Comparison of ENCODE assay signal across 31 cellular contexts in genomic region chr14:32193532-32193931, GRCh38. TPM values are rescaled to one million over a fixed set of nuclear protein-coding genes. Genes with fewer than 3 reads are reported as not detected.
"Had no signal": no experiment of that assay in that cellular context is flagged by ENCODE, and none has a peak within 500 bp of the region (broad histone marks: within the 10 kb centered on the region; RNA-seq: fewer than 3 reads in every experiment).

No MANE protein-coding gene starts in this region.

- H3K4me3 Mint-ChIP-seq: dendritic cell treated with granulocyte-macrophage colony-stimulating factor and Interleukin-4, amounts not matched to agents 40 ng/mL and 50 ng/mL, for 4 days; endodermal cell; memory B cell; natural killer cell; stimulated activated memory B cell treated with anti-CD40 and anti-IgM and Interleukin-4, amounts not matched to agents 10 μg/mL and 1 μg/mL and 100 μg/mL, for 72 hours; stimulated activated naive CD8-positive, alpha-beta T cell treated with anti-CD3 and anti-CD28 coated beads, Interleukin-15, Interleukin-2, amounts not matched to agents 100 ng/mL and 50 ng/mL, for 24 hours had no signal

- H3K4me1 Mint-ChIP-seq: natural killer cell had no signal

- H3K27ac Mint-ChIP-seq: dendritic cell treated with granulocyte-macrophage colony-stimulating factor and Interleukin-4, amounts not matched to agents 40 ng/mL and 50 ng/mL, for 4 days; endodermal cell; memory B cell; natural killer cell; stimulated activated memory B cell treated with anti-CD40 and anti-IgM and Interleukin-4, amounts not matched to agents 10 μg/mL and 1 μg/mL and 100 μg/mL, for 72 hours; stimulated activated naive CD8-positive, alpha-beta T cell treated with anti-CD3 and anti-CD28 coated beads, Interleukin-15, Interleukin-2, amounts not matched to agents 100 ng/mL and 50 ng/mL, for 24 hours had no signal

- DNase-seq: effector CD8-positive, alpha-beta T cell; endodermal cell; foreskin keratinocyte; heart left ventricle; kidney; natural killer cell; occipital lobe; ovary; posterior cingulate gyrus; psoas muscle; right cardiac atrium; sigmoid colon; stimulated activated CD4-positive, alpha-beta T cell treated with anti-CD3 and anti-CD28 coated beads, Interleukin-2, amount 100 ng/mL, for 24 hours; stimulated activated CD4-positive, alpha-beta T cell treated with anti-CD3 and anti-CD28 coated beads, Interleukin-4, amount 100 ng/mL, for 24 hours; transverse colon; upper lobe of right lung; uterus had no signal

- H3K36me3 Mint-ChIP-seq: memory B cell; natural killer cell; stimulated activated memory B cell treated with anti-CD40 and anti-IgM and Interleukin-4, amounts not matched to agents 10 μg/mL and 1 μg/mL and 100 μg/mL, for 72 hours had no signal

- H3K27me3 Mint-ChIP-seq: memory B cell; stimulated activated memory B cell treated with anti-CD40 and anti-IgM and Interleukin-4, amounts not matched to agents 10 μg/mL and 1 μg/mL and 100 μg/mL, for 72 hours had no signal

- ATAC-seq: esophagus mucosa; foreskin keratinocyte; gastroesophageal sphincter; heart left ventricle; left lobe of liver; natural killer cell; psoas muscle; right cardiac atrium; stimulated activated memory B cell treated with anti-CD40 and anti-IgM and Interleukin-4, amounts not matched to agents 10 μg/mL and 1 μg/mL and 100 μg/mL, for 72 hours; upper lobe of right lung had no signal

- H3K9me3 Mint-ChIP-seq: dendritic cell treated with granulocyte-macrophage colony-stimulating factor and Interleukin-4, amounts not matched to agents 40 ng/mL and 50 ng/mL, for 4 days; endodermal cell; memory B cell; natural killer cell; stimulated activated memory B cell treated with anti-CD40 and anti-IgM and Interleukin-4, amounts not matched to agents 10 μg/mL and 1 μg/mL and 100 μg/mL, for 72 hours; stimulated activated naive CD8-positive, alpha-beta T cell treated with anti-CD3 and anti-CD28 coated beads, Interleukin-15, Interleukin-2, amounts not matched to agents 100 ng/mL and 50 ng/mL, for 24 hours had no signal

RNA-seq across cellular contexts. Expression of gene RNU6-7, which starts 8.3 kb away (rescaled TPM):
- total RNA-seq: endodermal cell, esophagus mucosa, foreskin keratinocyte, gastroesophageal sphincter, heart left ventricle, hepatocyte, kidney, left lobe of liver, liver, lung, mononuclear cell, natural killer cell, occipital lobe, ovary, psoas muscle, renal cortical epithelial cell, right cardiac atrium, sigmoid colon, skeletal muscle tissue, suprapubic skin, transverse colon, upper lobe of right lung, uterus had no signal

RNA-seq across cellular contexts. Expression of gene RNU6-8, which starts 9.5 kb away (rescaled TPM):
- total RNA-seq: endodermal cell, esophagus mucosa, foreskin keratinocyte, gastroesophageal sphincter, heart left ventricle, hepatocyte, kidney, left lobe of liver, liver, lung, mononuclear cell, natural killer cell, occipital lobe, ovary, psoas muscle, renal cortical epithelial cell, right cardiac atrium, sigmoid colon, skeletal muscle tissue, suprapubic skin, transverse colon, upper lobe of right lung, uterus had no signal
